15 cellular contexts compared by ENCODE assay signal in the genomic region with DNA sequence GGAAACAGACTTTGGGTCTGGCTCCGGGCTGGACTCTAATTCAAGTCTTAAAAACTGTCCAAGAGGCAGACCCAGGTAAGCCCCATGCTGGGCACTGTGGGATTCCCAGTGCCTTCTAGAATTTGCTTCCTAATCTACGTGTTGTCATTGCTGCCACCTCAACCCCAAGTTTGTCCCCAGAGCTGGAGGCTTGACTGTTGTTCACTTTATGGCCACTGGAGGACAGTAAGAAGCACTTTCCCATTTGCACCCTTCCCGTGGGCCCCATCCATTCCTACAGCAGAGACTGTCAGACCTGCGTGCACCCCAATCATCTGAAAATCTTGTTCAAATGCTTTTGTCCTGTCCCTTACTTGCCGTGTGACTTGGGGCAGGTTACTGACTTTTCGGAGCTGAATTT. TPM values are rescaled to one million over a fixed set of nuclear protein-coding genes. Genes with fewer than 3 reads are reported as not detected.
DNase-seq lines count a peak whose midpoint lies in the region; ATAC-seq and TF ChIP-seq lines count a peak whose summit lies in the region.
"Had no signal": no experiment of that assay in that cellular context is flagged by ENCODE, and none has a peak within 500 bp of the region (broad histone marks: within the 10 kb centered on the region; RNA-seq: fewer than 3 reads in every experiment).

No MANE protein-coding gene starts in this region.

- H3F3A ChIP-seq in OCI-LY1 (ENCODE audit: insufficient read depth, low read length), result no peaks in the 10 kb centered on the region

- DNase-seq in epithelial cell of proximal tubule (ENCODE audit: low read depth) (no peak), natural killer cell (no peak), Ammon's horn (ENCODE audit: low spot score) (no peak)
- DNase-seq: activated CD4-positive, CD25-positive, alpha-beta regulatory T cell treated with anti-CD3 and anti-CD28 coated beads, Interleukin-2, amount 50 U/mL, for 72 hours; activated gamma-delta T cell treated with Interleukin-2 at 50 U/mL for 16 hours; CD8-positive, alpha-beta T cell; GOT3; naive thymus-derived CD8-positive, alpha-beta T cell; NCI-H1105 treated with DMSO at 0.1 percent for 48 hours had no signal

- no peaks in the 10 kb centered on the region for H3K36me3 Mint-ChIP-seq in natural killer cell
- H3K36me3 Mint-ChIP-seq: CD8-positive, alpha-beta T cell; naive thymus-derived CD8-positive, alpha-beta T cell had no signal

- TF ChIP-seq CTCF in 22Rv1 (IDR thresholded peaks at IDR 0.05) (peak; percentile 45), GM12872 (IDR thresholded peaks at IDR 0.05; ENCODE audit: insufficient read depth, low read depth, low read length) (peak; percentile 81), OCI-LY1 (IDR thresholded peaks at IDR 0.05; ENCODE audit: low read length) (peak; percentile 49), epithelial cell of proximal tubule (conservative IDR thresholded peaks at IDR 0.05; ENCODE audit: low read depth, low read length) (peak; percentile 47), natural killer cell (IDR thresholded peaks at IDR 0.05) (no peak)

- no peaks in the 10 kb centered on the region for H3K36me3 ChIP-seq in OCI-LY1 (ENCODE audit: insufficient read depth, low read length)

- H2AFZ ChIP-seq in OCI-LY1 (ENCODE audit: low read length), result no peak overlapping the region

- H3K27ac ChIP-seq in 22Rv1, result no peak overlapping the region
- H3K27ac ChIP-seq in OCI-LY1 (ENCODE audit: low read depth, low read length, poor library complexity, severe bottlenecking), result no peak overlapping the region

- no peaks in the 10 kb centered on the region for H3K4me1 ChIP-seq in OCI-LY1 (ENCODE audit: insufficient read depth, low read length, severe bottlenecking)

- H3K27ac Mint-ChIP-seq in natural killer cell, result no peak overlapping the region
- H3K27ac Mint-ChIP-seq: CD8-positive, alpha-beta T cell; dendritic cell treated with granulocyte-macrophage colony-stimulating factor and Interleukin-4, amounts not matched to agents 40 ng/mL and 50 ng/mL, for 4 days; naive thymus-derived CD8-positive, alpha-beta T cell had no signal

- no peaks in the 10 kb centered on the region for H4K20me1 ChIP-seq in OCI-LY1 (ENCODE audit: insufficient read depth, low read length)

- H3K27me3 ChIP-seq in OCI-LY1 (ENCODE audit: insufficient read depth, low read length), result peaks cover 10% of the 10 kb centered on the region

- H3K4me3 ChIP-seq in OCI-LY1 (ENCODE audit: low read depth, low read length, poor library complexity, severe bottlenecking) (no peak overlapping the region), epithelial cell of proximal tubule (ENCODE audit: low read depth, low read length) (no peak overlapping the region)

- peaks cover 13 to 21% of the 10 kb centered on the region in 2 donors for H3K27me3 Mint-ChIP-seq in natural killer cell (ENCODE audit: low read depth in 2 of 2)

- ATAC-seq in GM21737 (IDR thresholded peaks at IDR 0.05; ENCODE audit: unreplicated experiment), result no peak
- ATAC-seq in natural killer cell, result no peak
- ATAC-seq in GM18873 (IDR thresholded peaks at IDR 0.05; ENCODE audit: low FRiP score, unreplicated experiment), result no peak
- ATAC-seq: CD8-positive, alpha-beta T cell; naive thymus-derived CD8-positive, alpha-beta T cell had no signal

- no peaks in the 10 kb centered on the region for H3K9me3 ChIP-seq in OCI-LY1 (ENCODE audit: low read length)

- no peaks in the 10 kb centered on the region for H3K9me3 Mint-ChIP-seq in natural killer cell
- H3K9me3 Mint-ChIP-seq: CD8-positive, alpha-beta T cell; dendritic cell treated with granulocyte-macrophage colony-stimulating factor and Interleukin-4, amounts not matched to agents 40 ng/mL and 50 ng/mL, for 4 days had no signal

- no peaks in the 10 kb centered on the region for H3K79me2 ChIP-seq in OCI-LY1 (ENCODE audit: insufficient read depth, low read length)

- no peak overlapping the region for H3K4me3 Mint-ChIP-seq in natural killer cell
- H3K4me3 Mint-ChIP-seq: CD8-positive, alpha-beta T cell; dendritic cell treated with granulocyte-macrophage colony-stimulating factor and Interleukin-4, amounts not matched to agents 40 ng/mL and 50 ng/mL, for 4 days; naive thymus-derived CD8-positive, alpha-beta T cell had no signal

- H3K9ac ChIP-seq in OCI-LY1 (ENCODE audit: low read length), result no peak overlapping the region

- intact Hi-C loops in natural killer cell (cut with micrococcal nuclease), result no loop called here

- H3K9me2 ChIP-seq in OCI-LY1 (ENCODE audit: low read depth, low read length), result no peaks in the 10 kb centered on the region

- peaks cover 5 to 7% of the 10 kb centered on the region in 2 donors for H3K4me1 Mint-ChIP-seq in natural killer cell

- H3K4me2 ChIP-seq in OCI-LY1 (ENCODE audit: low read length), result no peak overlapping the region

RNA-seq across cellular contexts. Expression of a gene that starts 29.4 kb away (rescaled TPM):
- total RNA-seq in epithelial cell of proximal tubule (0.63 and 3.3 TPM in 2 replicates), natural killer cell (not detected)
- total RNA-seq: CD8-positive, alpha-beta T cell; naive thymus-derived CD8-positive, alpha-beta T cell had no signal
